Comparison of ENCODE assay signal across 8 cellular contexts in genomic region chr18:6414118-6414722, GRCh38. TPM values are rescaled to one million over a fixed set of nuclear protein-coding genes. Genes with fewer than 3 reads are reported as not detected.
DNase-seq lines count a peak whose midpoint lies in the region; ATAC-seq, FAIRE-seq and TF ChIP-seq lines count a peak whose summit lies in the region.

No MANE protein-coding gene starts in this region.

- FAIRE-seq in GM19239 (lab: Jason Lieb, UNC): no peak

- no peak for TF ChIP-seq POLR2A in thyroid gland (IDR thresholded peaks at IDR 0.05)

- no peaks in the 10 kb centered on the region for H3K27me3 ChIP-seq in thyroid gland

- no peak overlapping the region for H3K27ac Mint-ChIP-seq in naive thymus-derived CD8-positive, alpha-beta T cell

- H3K4me1 ChIP-seq in thyroid gland: peaks cover 5 to 6% of the 10 kb centered on the region in 2 donors

- H3K4me3 Mint-ChIP-seq in naive thymus-derived CD8-positive, alpha-beta T cell: peak overlapping the region in 4 of 10 donors; percentile 10 to 64 (median 52)

- TF ChIP-seq CTCF in fibroblast of the aortic adventitia (IDR thresholded peaks at IDR 0.05; ENCODE audit: insufficient read depth, low read length) (no peak), thyroid gland (IDR thresholded peaks at IDR 0.05) (no peak)

- peaks cover 0 to 7% (median 2%) of the 10 kb centered on the region in 9 donors for H3K9me3 Mint-ChIP-seq in naive thymus-derived CD8-positive, alpha-beta T cell

- peaks cover 0 to 6% (median 0%) of the 10 kb centered on the region in 3 donors for H3K36me3 Mint-ChIP-seq in naive thymus-derived CD8-positive, alpha-beta T cell

- H3K9me3 ChIP-seq in thyroid gland: no peaks in the 10 kb centered on the region

- ATAC-seq in HG03175 (IDR thresholded peaks at IDR 0.05; ENCODE audit: unreplicated experiment): peak; percentile 86
- peak; percentile 40 to 70 for ATAC-seq in naive thymus-derived CD8-positive, alpha-beta T cell

- no peaks in the 10 kb centered on the region for H3K36me3 ChIP-seq in thyroid gland

- WGBS in thyroid gland, 2 donors: no CpG with 5 or more reads among the region's 68 CpGs

- POLR2A ChIA-PET in naive thymus-derived CD8-positive, alpha-beta T cell (lab: Charles Lee): no interaction called here

- H3K4me3 ChIP-seq in fibroblast of the aortic adventitia (ENCODE audit: low read depth, low read length): peak overlapping the region; percentile 35
- peak overlapping the region; percentile 57 to 80 (median 69) for H3K4me3 ChIP-seq in thyroid gland (replicated peaks in 1 of 3)

- DNase-seq in Ammon's horn (ENCODE audit: low spot score): peak; percentile 65
- peak; percentile 88 for DNase-seq in GM19239 (ENCODE audit: insufficient read length, low spot score)
- DNase-seq in activated CD8-positive, alpha-beta memory T cell treated with anti-CD3 and anti-CD28 coated beads for 24 hours: peak; percentile 67
- DNase-seq in fibroblast of the aortic adventitia (ENCODE audit: low read depth): no peak
- peak in 1 of 10 donors; percentile 36 for DNase-seq in naive thymus-derived CD8-positive, alpha-beta T cell
- DNase-seq in thyroid gland: peak; percentile 80 to 86
- no peak for DNase-seq in cerebellar cortex (ENCODE audit: low spot score)

- H3K27me3 Mint-ChIP-seq in naive thymus-derived CD8-positive, alpha-beta T cell: peaks cover 11 to 58% (median 30%) of the 10 kb centered on the region in 5 donors

- H3K27ac ChIP-seq in thyroid gland: peak overlapping the region; percentile 85 to 94 (median 89)

- intact Hi-C loops in thyroid gland (cut with DNase I): no loop called here

- peaks cover 2 to 30% (median 13%) of the 10 kb centered on the region in 4 donors for H3K4me1 Mint-ChIP-seq in naive thymus-derived CD8-positive, alpha-beta T cell

RNA-seq across cellular contexts. Expression of gene L3MBTL4, which starts 0.5 kb away (rescaled TPM):
- total RNA-seq in fibroblast of the aortic adventitia (ENCODE audit: low replicate concordance): not detected in 2 replicates
- total RNA-seq in naive thymus-derived CD8-positive, alpha-beta T cell: under 1 TPM; 0.18 to 0.85 TPM
- under 1 TPM in 1 of 3 donors, not detected in 2; 0.13 TPM for polyA plus RNA-seq in naive thymus-derived CD8-positive, alpha-beta T cell
- 10 to 100 TPM; 15.2 to 37.1 (median 24.3) TPM for total RNA-seq in thyroid gland

Comparison
In these comparisons a context has a peak if more than half of its experiments do, and no peak if none do; other contexts are left out.
1. DNase-seq: peak in Ammon's horn (single experiment), GM19239 (single experiment), activated CD8-positive, alpha-beta memory T cell treated with anti-CD3 and anti-CD28 coated beads for 24 hours (single experiment) and thyroid gland (2 of 2); none in fibroblast of the aortic adventitia (single experiment) and cerebellar cortex (single experiment).
2. RNA of gene L3MBTL4, which starts 0.5 kb away (total RNA-seq): 15.2 to 37.1 TPM in thyroid gland; 0.18 to 0.85 TPM in naive thymus-derived CD8-positive, alpha-beta T cell and not detected in fibroblast of the aortic adventitia; every median in the first group is over 4 times any median in the second.